1 cellular context compared by ENCODE assay signal in the genomic region with DNA sequence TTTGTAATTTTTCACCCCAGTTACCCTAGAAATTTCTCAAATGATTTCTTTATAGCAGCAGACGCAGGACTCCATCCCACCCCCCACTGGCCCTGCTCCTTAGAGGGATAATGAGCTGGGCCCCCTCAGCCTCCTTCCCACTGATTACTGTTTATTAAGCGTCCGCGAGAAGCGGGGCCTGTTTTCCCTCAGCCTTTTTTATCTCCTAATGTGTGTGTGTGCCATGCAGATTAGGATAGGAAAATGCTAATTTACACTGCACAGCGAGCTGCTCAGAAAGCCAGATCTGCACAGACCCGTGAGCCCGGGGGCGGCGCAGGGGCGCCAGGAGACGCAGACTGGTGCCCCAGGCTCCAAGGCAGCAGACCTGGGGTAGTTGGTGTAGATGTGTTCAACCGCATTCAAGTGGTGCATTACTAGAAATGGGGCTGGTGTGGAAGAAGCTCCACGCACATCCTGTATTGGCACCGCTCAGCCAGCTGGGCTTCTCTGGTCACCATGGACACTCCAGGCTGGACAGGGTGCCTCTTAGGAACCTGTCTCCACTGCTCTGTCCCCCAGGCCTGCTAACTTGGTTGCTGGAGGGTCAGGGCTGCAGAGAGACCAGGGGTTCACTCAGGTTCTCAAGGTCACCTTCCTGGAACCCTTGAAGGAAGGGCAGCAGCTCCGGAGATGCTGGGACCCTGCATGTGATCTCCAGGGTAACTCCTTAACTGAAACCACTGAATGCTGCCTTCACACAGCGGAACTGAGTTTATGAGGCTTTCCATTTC.
TF ChIP-seq lines count a peak whose summit lies in the region.

No MANE protein-coding gene starts in this region.

TF ChIP-seq in GM23338, 12 proteins besides CTCF, POLR2A, EP300 and RAD21:
- TF ChIP-seq, protein P1, sequence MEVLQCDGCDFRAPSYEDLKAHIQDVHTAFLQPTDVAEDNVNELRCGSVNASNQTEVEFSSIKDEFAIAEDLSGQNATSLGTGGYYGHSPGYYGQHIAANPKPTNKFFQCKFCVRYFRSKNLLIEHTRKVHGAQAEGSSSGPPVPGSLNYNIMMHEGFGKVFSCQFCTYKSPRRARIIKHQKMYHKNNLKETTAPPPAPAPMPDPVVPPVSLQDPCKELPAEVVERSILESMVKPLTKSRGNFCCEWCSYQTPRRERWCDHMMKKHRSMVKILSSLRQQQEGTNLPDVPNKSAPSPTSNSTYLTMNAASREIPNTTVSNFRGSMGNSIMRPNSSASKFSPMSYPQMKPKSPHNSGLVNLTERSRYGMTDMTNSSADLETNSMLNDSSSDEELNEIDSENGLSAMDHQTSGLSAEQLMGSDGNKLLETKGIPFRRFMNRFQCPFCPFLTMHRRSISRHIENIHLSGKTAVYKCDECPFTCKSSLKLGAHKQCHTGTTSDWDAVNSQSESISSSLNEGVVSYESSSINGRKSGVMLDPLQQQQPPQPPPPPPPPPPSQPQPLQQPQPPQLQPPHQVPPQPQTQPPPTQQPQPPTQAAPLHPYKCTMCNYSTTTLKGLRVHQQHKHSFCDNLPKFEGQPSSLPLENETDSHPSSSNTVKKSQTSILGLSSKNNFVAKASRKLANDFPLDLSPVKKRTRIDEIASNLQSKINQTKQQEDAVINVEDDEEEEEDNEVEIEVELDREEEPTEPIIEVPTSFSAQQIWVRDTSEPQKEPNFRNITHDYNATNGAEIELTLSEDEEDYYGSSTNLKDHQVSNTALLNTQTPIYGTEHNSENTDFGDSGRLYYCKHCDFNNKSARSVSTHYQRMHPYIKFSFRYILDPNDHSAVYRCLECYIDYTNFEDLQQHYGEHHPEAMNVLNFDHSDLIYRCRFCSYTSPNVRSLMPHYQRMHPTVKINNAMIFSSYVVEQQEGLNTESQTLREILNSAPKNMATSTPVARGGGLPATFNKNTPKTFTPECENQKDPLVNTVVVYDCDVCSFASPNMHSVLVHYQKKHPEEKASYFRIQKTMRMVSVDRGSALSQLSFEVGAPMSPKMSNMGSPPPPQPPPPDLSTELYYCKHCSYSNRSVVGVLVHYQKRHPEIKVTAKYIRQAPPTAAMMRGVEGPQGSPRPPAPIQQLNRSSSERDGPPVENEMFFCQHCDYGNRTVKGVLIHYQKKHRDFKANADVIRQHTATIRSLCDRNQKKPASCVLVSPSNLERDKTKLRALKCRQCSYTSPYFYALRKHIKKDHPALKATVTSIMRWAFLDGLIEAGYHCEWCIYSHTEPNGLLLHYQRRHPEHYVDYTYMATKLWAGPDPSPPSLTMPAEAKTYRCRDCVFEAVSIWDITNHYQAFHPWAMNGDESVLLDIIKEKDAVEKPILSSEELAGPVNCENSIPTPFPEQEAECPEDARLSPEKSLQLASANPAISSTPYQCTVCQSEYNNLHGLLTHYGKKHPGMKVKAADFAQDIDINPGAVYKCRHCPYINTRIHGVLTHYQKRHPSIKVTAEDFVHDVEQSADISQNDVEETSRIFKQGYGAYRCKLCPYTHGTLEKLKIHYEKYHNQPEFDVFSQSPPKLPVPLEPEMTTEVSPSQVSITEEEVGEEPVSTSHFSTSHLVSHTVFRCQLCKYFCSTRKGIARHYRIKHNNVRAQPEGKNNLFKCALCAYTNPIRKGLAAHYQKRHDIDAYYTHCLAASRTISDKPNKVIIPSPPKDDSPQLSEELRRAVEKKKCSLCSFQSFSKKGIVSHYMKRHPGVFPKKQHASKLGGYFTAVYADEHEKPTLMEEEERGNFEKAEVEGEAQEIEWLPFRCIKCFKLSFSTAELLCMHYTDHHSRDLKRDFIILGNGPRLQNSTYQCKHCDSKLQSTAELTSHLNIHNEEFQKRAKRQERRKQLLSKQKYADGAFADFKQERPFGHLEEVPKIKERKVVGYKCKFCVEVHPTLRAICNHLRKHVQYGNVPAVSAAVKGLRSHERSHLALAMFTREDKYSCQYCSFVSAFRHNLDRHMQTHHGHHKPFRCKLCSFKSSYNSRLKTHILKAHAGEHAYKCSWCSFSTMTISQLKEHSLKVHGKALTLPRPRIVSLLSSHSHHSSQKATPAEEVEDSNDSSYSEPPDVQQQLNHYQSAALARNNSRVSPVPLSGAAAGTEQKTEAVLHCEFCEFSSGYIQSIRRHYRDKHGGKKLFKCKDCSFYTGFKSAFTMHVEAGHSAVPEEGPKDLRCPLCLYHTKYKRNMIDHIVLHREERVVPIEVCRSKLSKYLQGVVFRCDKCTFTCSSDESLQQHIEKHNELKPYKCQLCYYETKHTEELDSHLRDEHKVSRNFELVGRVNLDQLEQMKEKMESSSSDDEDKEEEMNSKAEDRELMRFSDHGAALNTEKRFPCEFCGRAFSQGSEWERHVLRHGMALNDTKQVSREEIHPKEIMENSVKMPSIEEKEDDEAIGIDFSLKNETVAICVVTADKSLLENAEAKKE (CRISPR knock-in tag; IDR thresholded peaks at IDR 0.05), result peak; percentile 46; the same call in 1 of the 2 replicates
- no peak for TF ChIP-seq STAT1 (IDR thresholded peaks at IDR 0.05; ENCODE audit: unreplicated experiment)
